In genomic region chr1:36136535-36136934, GRCh38 we compare ENCODE assay signal across 12 cellular contexts. TPM values are rescaled to one million over a fixed set of nuclear protein-coding genes. Genes with fewer than 3 reads are reported as not detected.
DNase-seq lines count a peak whose midpoint lies in the region; ATAC-seq, FAIRE-seq and TF ChIP-seq lines count a peak whose summit lies in the region.
"Had no signal": no experiment of that assay in that cellular context is flagged by ENCODE, and none has a peak within 500 bp of the region (broad histone marks: within the 10 kb centered on the region; RNA-seq: fewer than 3 reads in every experiment).

No MANE protein-coding gene starts in this region.

- H3K4me1 Mint-ChIP-seq in activated CD4-positive, alpha-beta memory T cell treated with anti-CD3 and anti-CD28 coated beads for 36 hours (ENCODE audit: low read depth) = peaks cover 21% of the 10 kb centered on the region
- H3K4me1 Mint-ChIP-seq in activated CD4-positive, alpha-beta memory T cell treated with anti-CD3 and anti-CD28 coated beads, Interleukin-2, amount 10 ng/mL, durations not matched to agents 7 days and 5 days = peaks cover 24% of the 10 kb centered on the region

- TF ChIP-seq POLR2A in transverse colon (IDR thresholded peaks at IDR 0.05) = no peak

- FAIRE-seq in bronchial epithelial cell (lab: Jason Lieb, UNC) = no peak

- H3K27me3 Mint-ChIP-seq in activated CD4-positive, alpha-beta memory T cell treated with anti-CD3 and anti-CD28 coated beads for 36 hours = no peaks in the 10 kb centered on the region
- no peaks in the 10 kb centered on the region for H3K27me3 Mint-ChIP-seq in activated CD4-positive, alpha-beta memory T cell treated with anti-CD3 and anti-CD28 coated beads, Interleukin-2, amount 10 ng/mL, durations not matched to agents 7 days and 5 days
- H3K27me3 Mint-ChIP-seq: central memory CD8-positive, alpha-beta T cell had no signal

- H3K27me3 ChIP-seq in bronchial epithelial cell (ENCODE audit: control insufficient read depth, insufficient read depth, low read length) (no peaks in the 10 kb centered on the region), transverse colon (no peaks in the 10 kb centered on the region)

- H3K36me3 Mint-ChIP-seq in activated CD4-positive, alpha-beta memory T cell treated with anti-CD3 and anti-CD28 coated beads for 36 hours = peaks cover 18% of the 10 kb centered on the region
- H3K36me3 Mint-ChIP-seq in activated CD4-positive, alpha-beta memory T cell treated with anti-CD3 and anti-CD28 coated beads, Interleukin-2, amount 10 ng/mL, durations not matched to agents 7 days and 5 days (ENCODE audit: low read depth) = peaks cover 32% of the 10 kb centered on the region

- no peak overlapping the region for H3K4me3 ChIP-seq in bronchial epithelial cell (ENCODE audit: low read depth, low read length)
- H3K4me3 ChIP-seq in transverse colon = no peak overlapping the region

- CTCF ChIA-PET in activated CD4-positive, alpha-beta memory T cell treated with anti-CD3 and anti-CD28 coated beads for 36 hours (lab: Charles Lee) = interaction anchor here (1.1 to 2.4 kb wide), 4 partner anchors 8 to 232 kb away, joined by 5 to 19 read pairs (median 11); no protein-coding TSS in a partner anchor
- CTCF ChIA-PET in activated CD4-positive, alpha-beta memory T cell treated with anti-CD3 and anti-CD28 coated beads, Interleukin-2, amount 10 ng/mL, durations not matched to agents 7 days and 5 days (lab: Charles Lee) = interaction anchor here (0.6 kb wide), 1 partner anchor 10 kb away, joined by 3 read pairs; no protein-coding TSS in a partner anchor

- peaks cover 17% of the 10 kb centered on the region for H3K36me3 ChIP-seq in bronchial epithelial cell (ENCODE audit: control insufficient read depth, insufficient read depth, low read length)
- H3K36me3 ChIP-seq in transverse colon = peaks cover 0 to 22% (median 8%) of the 10 kb centered on the region in 4 donors

- no peaks in the 10 kb centered on the region for H3K9me3 ChIP-seq in transverse colon

- H3K4me1 ChIP-seq in transverse colon = peaks cover 0 to 43% (median 16%) of the 10 kb centered on the region in 4 donors

- H3K4me3 Mint-ChIP-seq in activated CD4-positive, alpha-beta memory T cell treated with anti-CD3 and anti-CD28 coated beads for 36 hours = no peak overlapping the region
- H3K4me3 Mint-ChIP-seq in activated CD4-positive, alpha-beta memory T cell treated with anti-CD3 and anti-CD28 coated beads, Interleukin-2, amount 10 ng/mL, durations not matched to agents 7 days and 5 days = no peak overlapping the region
- H3K4me3 Mint-ChIP-seq: central memory CD8-positive, alpha-beta T cell had no signal

- peak overlapping the region; percentile 48 to 70 (median 62) for H3K27ac ChIP-seq in transverse colon

- intact Hi-C loops in activated CD4-positive, alpha-beta memory T cell treated with anti-CD3 and anti-CD28 coated beads for 36 hours (cut with micrococcal nuclease) = no loop called here
- intact Hi-C loops in transverse colon (cut with DNase I; ENCODE audit: low total_unique reads) = no loop called here

- TF ChIP-seq CTCF in bronchial epithelial cell (IDR thresholded peaks at IDR 0.05; ENCODE audit: insufficient read depth, low read length, severe bottlenecking) = no peak
- no peak for TF ChIP-seq CTCF in transverse colon (IDR thresholded peaks at IDR 0.05)

- in situ Hi-C loops in transverse colon (cut with MboI; ENCODE audit: low pct_ligation_motif_present in 1 of 4, low pct_unique_long_range_greater_than_20kb in 1 of 4, low sequenced_read_pairs in 3 of 4) = no loop called here

- ATAC-seq in HG02970 (IDR thresholded peaks at IDR 0.05; ENCODE audit: low FRiP score, unreplicated experiment) = no peak

- no peak for DNase-seq in activated CD4-positive, alpha-beta memory T cell treated with anti-CD3 and anti-CD28 coated beads for 36 hours
- DNase-seq in activated CD4-positive, alpha-beta memory T cell treated with anti-CD3 and anti-CD28 coated beads, Interleukin-2, amount 10 ng/mL, durations not matched to agents 7 days and 5 days = no peak
- DNase-seq in bronchial epithelial cell (ENCODE audit: low read depth) = peak; percentile 85
- peak; percentile 3 for DNase-seq in iPS-NIHi11 (ENCODE audit: low spot score)
- no peak for DNase-seq in transverse colon
- no peak for DNase-seq in cerebellar nuclear complex (lab: John Stamatoyannopoulos, UW)
- no peak for DNase-seq in stimulated activated CD4-positive, alpha-beta T cell treated with anti-CD3 and anti-CD28 coated beads, Interleukin-1b, Interleukin-23, amount 100 ng/mL, for 48 hours
- DNase-seq: ACHN; NCI-H526; stimulated activated CD4-positive, alpha-beta T cell treated with anti-CD3 and anti-CD28 coated beads, Interleukin-4, amount 100 ng/mL, for 24 hours had no signal

- POLR2A ChIA-PET in activated CD4-positive, alpha-beta memory T cell treated with anti-CD3 and anti-CD28 coated beads for 36 hours (lab: Charles Lee) = no interaction called here
- POLR2A ChIA-PET in activated CD4-positive, alpha-beta memory T cell treated with anti-CD3 and anti-CD28 coated beads, Interleukin-2, amount 10 ng/mL, durations not matched to agents 7 days and 5 days (lab: Charles Lee) = no interaction called here

- 0 to 63% methylated on average over 1 of the region's 1 CpG for WGBS in transverse colon (ENCODE audit: low coverage in 1 of 2), 2 donors

- peak overlapping the region; percentile 60 for H3K27ac Mint-ChIP-seq in activated CD4-positive, alpha-beta memory T cell treated with anti-CD3 and anti-CD28 coated beads for 36 hours
- no peak overlapping the region for H3K27ac Mint-ChIP-seq in activated CD4-positive, alpha-beta memory T cell treated with anti-CD3 and anti-CD28 coated beads, Interleukin-2, amount 10 ng/mL, durations not matched to agents 7 days and 5 days

- peak; percentile 32 for TF ChIP-seq EP300 in transverse colon (IDR thresholded peaks at IDR 0.05; ENCODE audit: low read depth)

- no peaks in the 10 kb centered on the region for H3K9me3 Mint-ChIP-seq in activated CD4-positive, alpha-beta memory T cell treated with anti-CD3 and anti-CD28 coated beads for 36 hours
- H3K9me3 Mint-ChIP-seq in activated CD4-positive, alpha-beta memory T cell treated with anti-CD3 and anti-CD28 coated beads, Interleukin-2, amount 10 ng/mL, durations not matched to agents 7 days and 5 days = no peaks in the 10 kb centered on the region
- H3K9me3 Mint-ChIP-seq: central memory CD8-positive, alpha-beta T cell had no signal

RNA-seq across cellular contexts. Expression of gene COL8A2, which starts 11.5 kb away (rescaled TPM):
- not detected for total RNA-seq in activated CD4-positive, alpha-beta memory T cell treated with anti-CD3 and anti-CD28 coated beads for 36 hours
- not detected for total RNA-seq in activated CD4-positive, alpha-beta memory T cell treated with anti-CD3 and anti-CD28 coated beads, Interleukin-2, amount 10 ng/mL, durations not matched to agents 7 days and 5 days
- total RNA-seq in bronchial epithelial cell = 1.6 and 3.3 TPM in 2 replicates
- 1 to 10 TPM; 1.2 to 5.4 (median 1.7) TPM for total RNA-seq in transverse colon

RNA-seq across cellular contexts. Expression of gene TRAPPC3, which starts 12.8 kb away (rescaled TPM):
- total RNA-seq in activated CD4-positive, alpha-beta memory T cell treated with anti-CD3 and anti-CD28 coated beads for 36 hours = 10 to 100 TPM; 56.7 to 56.8 TPM
- 10 to 100 TPM; 57.2 to 58.4 TPM for total RNA-seq in activated CD4-positive, alpha-beta memory T cell treated with anti-CD3 and anti-CD28 coated beads, Interleukin-2, amount 10 ng/mL, durations not matched to agents 7 days and 5 days
- total RNA-seq in bronchial epithelial cell (86.8 and 105 TPM in 2 replicates), transverse colon (100 to 1,000 TPM in 3 of 4 donors, 10 to 100 TPM in 1; 54.6 to 165 (median 105) TPM)

RNA-seq across cellular contexts. Expression of gene MAP7D1, which starts 19.4 kb away (rescaled TPM):
- 100 to 1,000 TPM; 138 to 143 TPM for total RNA-seq in activated CD4-positive, alpha-beta memory T cell treated with anti-CD3 and anti-CD28 coated beads for 36 hours
- 100 to 1,000 TPM; 215 to 221 TPM for total RNA-seq in activated CD4-positive, alpha-beta memory T cell treated with anti-CD3 and anti-CD28 coated beads, Interleukin-2, amount 10 ng/mL, durations not matched to agents 7 days and 5 days
- total RNA-seq in bronchial epithelial cell (54.5 and 75.1 TPM in 2 replicates), transverse colon (100 to 1,000 TPM in 1 of 4 donors, 10 to 100 TPM in 3; 74.3 to 187 (median 86.0) TPM)

RNA-seq across cellular contexts. Expression of gene ADPRS, which starts 47.8 kb away (rescaled TPM):
- 10 to 100 TPM; 33.3 TPM for total RNA-seq in activated CD4-positive, alpha-beta memory T cell treated with anti-CD3 and anti-CD28 coated beads for 36 hours
- 10 to 100 TPM; 29.7 to 29.9 TPM for total RNA-seq in activated CD4-positive, alpha-beta memory T cell treated with anti-CD3 and anti-CD28 coated beads, Interleukin-2, amount 10 ng/mL, durations not matched to agents 7 days and 5 days
- total RNA-seq in bronchial epithelial cell (42.4 and 50.0 TPM in 2 replicates), transverse colon (10 to 100 TPM; 18.3 to 41.8 (median 28.6) TPM)

RNA-seq across cellular contexts. Expression of gene TEKT2, which starts 52.6 kb away (rescaled TPM):
- total RNA-seq in activated CD4-positive, alpha-beta memory T cell treated with anti-CD3 and anti-CD28 coated beads for 36 hours = not detected
- not detected for total RNA-seq in activated CD4-positive, alpha-beta memory T cell treated with anti-CD3 and anti-CD28 coated beads, Interleukin-2, amount 10 ng/mL, durations not matched to agents 7 days and 5 days
- total RNA-seq in bronchial epithelial cell (under 0.01 and 0.26 TPM in 2 replicates), transverse colon (not detected)

Comparison
In these comparisons a context has a peak if more than half of its experiments do, and no peak if none do; other contexts are left out.
1. DNase-seq: peak in bronchial epithelial cell (single experiment) and iPS-NIHi11 (single experiment); none in activated CD4-positive, alpha-beta memory T cell treated with anti-CD3 and anti-CD28 coated beads for 36 hours (single experiment), activated CD4-positive, alpha-beta memory T cell treated with anti-CD3 and anti-CD28 coated beads, Interleukin-2, amount 10 ng/mL, durations not matched to agents 7 days and 5 days (single experiment), transverse colon (single experiment), cerebellar nuclear complex (0 of 2) and stimulated activated CD4-positive, alpha-beta T cell treated with anti-CD3 and anti-CD28 coated beads, Interleukin-1b, Interleukin-23, amount 100 ng/mL, for 48 hours (single experiment).